Comparison of ENCODE assay signal across 11 cellular contexts in the genomic region with DNA sequence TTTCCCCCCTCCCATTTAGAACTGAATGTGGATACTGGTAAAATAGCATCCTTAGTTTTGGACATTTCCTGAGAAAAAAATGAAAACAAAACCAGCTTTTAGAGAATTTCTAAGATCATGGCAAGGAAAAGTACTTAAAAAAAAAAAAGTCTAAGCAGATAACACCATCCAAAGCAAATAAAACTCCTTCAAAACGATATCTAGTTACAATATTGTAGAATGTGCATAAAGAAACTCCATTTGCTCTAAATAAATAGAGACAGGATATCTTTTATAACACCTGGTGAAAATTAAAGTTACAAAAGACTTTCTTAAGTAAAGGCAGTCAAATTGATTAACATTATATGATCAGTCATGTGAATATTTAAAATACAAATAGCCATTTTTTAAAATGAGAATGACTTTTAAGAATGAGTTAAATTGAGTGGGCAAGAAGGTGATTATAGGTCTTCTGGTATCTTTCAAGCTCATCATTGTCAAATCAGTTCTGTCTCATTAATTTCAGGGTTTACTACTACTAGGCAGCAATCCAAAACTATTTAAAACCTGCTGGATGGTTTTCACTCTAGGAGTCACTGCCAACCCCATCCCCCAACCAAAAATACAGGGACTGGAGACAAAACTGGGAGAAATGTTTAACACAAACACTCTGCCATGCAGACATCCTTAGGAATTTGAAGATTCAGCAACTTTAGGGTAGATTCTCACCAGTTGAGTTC.
DNase-seq lines count a peak whose midpoint lies in the region; ATAC-seq and TF ChIP-seq lines count a peak whose summit lies in the region.
"Had no signal": no experiment of that assay in that cellular context is flagged by ENCODE, and none has a peak within 500 bp of the region (broad histone marks: within the 10 kb centered on the region; RNA-seq: fewer than 3 reads in every experiment).

No MANE protein-coding gene starts in this region.

- intact Hi-C loops in activated T-helper 1 cell treated with anti-CD3 and anti-CD28 coated beads, Interleukin-12 subunit alpha, Interleukin-12 subunit beta, Interleukin-2, Interleukin-4 antibody, amounts not matched to agents 30 ng/mL and 10 ng/mL and 1 ng/mL, durations not matched to agents 14 hours and 24 hours and 36 hours (cut with micrococcal nuclease), result loop anchor here (5.0 kb wide), 1 partner anchor 221 kb away; no protein-coding TSS in a partner anchor
- intact Hi-C loops in right lobe of liver (cut with DNase I), result no loop called here

- H3K4me1 Mint-ChIP-seq in activated T-helper 1 cell treated with anti-CD3 and anti-CD28 coated beads, Interleukin-12 subunit alpha, Interleukin-12 subunit beta, Interleukin-2, Interleukin-4 antibody, amounts not matched to agents 30 ng/mL and 10 ng/mL and 1 ng/mL, durations not matched to agents 14 hours and 24 hours and 36 hours (ENCODE audit: low read depth), result peaks cover 15% of the 10 kb centered on the region
- H3K4me1 Mint-ChIP-seq in nephron, result peaks cover 34% of the 10 kb centered on the region
- peaks cover 29% of the 10 kb centered on the region for H3K4me1 Mint-ChIP-seq in nephron progenitor cell

- no peak overlapping the region for H3K4me3 Mint-ChIP-seq in activated T-helper 1 cell treated with anti-CD3 and anti-CD28 coated beads, Interleukin-12 subunit alpha, Interleukin-12 subunit beta, Interleukin-2, Interleukin-4 antibody, amounts not matched to agents 30 ng/mL and 10 ng/mL and 1 ng/mL, durations not matched to agents 14 hours and 24 hours and 36 hours
- H3K4me3 Mint-ChIP-seq in nephron, result no peak overlapping the region
- H3K4me3 Mint-ChIP-seq in nephron progenitor cell, result no peak overlapping the region
- H3K4me3 Mint-ChIP-seq: central memory CD8-positive, alpha-beta T cell had no signal

- H3K36me3 Mint-ChIP-seq in activated T-helper 1 cell treated with anti-CD3 and anti-CD28 coated beads, Interleukin-12 subunit alpha, Interleukin-12 subunit beta, Interleukin-2, Interleukin-4 antibody, amounts not matched to agents 30 ng/mL and 10 ng/mL and 1 ng/mL, durations not matched to agents 14 hours and 24 hours and 36 hours (ENCODE audit: low read depth), result no peaks in the 10 kb centered on the region
- H3K36me3 Mint-ChIP-seq in nephron (ENCODE audit: low read depth) (peaks cover 4% of the 10 kb centered on the region), nephron progenitor cell (ENCODE audit: low read depth) (peaks cover 30% of the 10 kb centered on the region)

- no peak for TF ChIP-seq CTCF in nephron (IDR thresholded peaks at IDR 0.05; ENCODE audit: unreplicated experiment in 3 of 3)
- TF ChIP-seq CTCF in right lobe of liver (IDR thresholded peaks at IDR 0.05), result no peak
- TF ChIP-seq CTCF in nephron progenitor cell (IDR thresholded peaks at IDR 0.05), result no peak

- ATAC-seq in right lobe of liver (no peak), GM21825 (IDR thresholded peaks at IDR 0.05; ENCODE audit: unreplicated experiment) (no peak)

- H3K27me3 ChIP-seq in right lobe of liver, result no peaks in the 10 kb centered on the region

- H3K4me1 ChIP-seq in right lobe of liver, result peaks cover 0 to 4% (median 0%) of the 10 kb centered on the region in 4 donors

- peak; percentile 28 for DNase-seq in DMS 273 treated with DMSO at 0.1 percent for 48 hours (lab: John Stamatoyannopoulos, UW)
- peak; percentile 24 for DNase-seq in NCI-H1092 (lab: John Stamatoyannopoulos, UW)
- DNase-seq in activated T-helper 1 cell treated with anti-CD3 and anti-CD28 coated beads, Interleukin-12 subunit alpha, Interleukin-12 subunit beta, Interleukin-2, Interleukin-4 antibody, amounts not matched to agents 30 ng/mL and 10 ng/mL and 1 ng/mL, durations not matched to agents 14 hours and 24 hours and 36 hours (ENCODE audit: low spot score), result no peak
- DNase-seq in right lobe of liver, result no peak
- DNase-seq in nephron progenitor cell, result no peak
- no peak for DNase-seq in ecto neural progenitor cell (ENCODE audit: low spot score)
- DNase-seq: activated CD4-positive, CD25-positive, alpha-beta regulatory T cell; NCI-H1048 had no signal

- H3K9me3 Mint-ChIP-seq in activated T-helper 1 cell treated with anti-CD3 and anti-CD28 coated beads, Interleukin-12 subunit alpha, Interleukin-12 subunit beta, Interleukin-2, Interleukin-4 antibody, amounts not matched to agents 30 ng/mL and 10 ng/mL and 1 ng/mL, durations not matched to agents 14 hours and 24 hours and 36 hours, result no peaks in the 10 kb centered on the region
- H3K9me3 Mint-ChIP-seq in nephron, result no peaks in the 10 kb centered on the region
- peaks cover 4% of the 10 kb centered on the region for H3K9me3 Mint-ChIP-seq in nephron progenitor cell
- H3K9me3 Mint-ChIP-seq: central memory CD8-positive, alpha-beta T cell had no signal

- H3K9me3 ChIP-seq in right lobe of liver, result no peaks in the 10 kb centered on the region

- no peak overlapping the region for H3K27ac ChIP-seq in right lobe of liver

- no peaks in the 10 kb centered on the region for H3K27me3 Mint-ChIP-seq in activated T-helper 1 cell treated with anti-CD3 and anti-CD28 coated beads, Interleukin-12 subunit alpha, Interleukin-12 subunit beta, Interleukin-2, Interleukin-4 antibody, amounts not matched to agents 30 ng/mL and 10 ng/mL and 1 ng/mL, durations not matched to agents 14 hours and 24 hours and 36 hours (ENCODE audit: insufficient read depth)
- no peaks in the 10 kb centered on the region for H3K27me3 Mint-ChIP-seq in nephron (ENCODE audit: low read depth)
- no peaks in the 10 kb centered on the region for H3K27me3 Mint-ChIP-seq in nephron progenitor cell (ENCODE audit: low read depth, poor library complexity)
- H3K27me3 Mint-ChIP-seq: central memory CD8-positive, alpha-beta T cell had no signal

- no peak overlapping the region for H3K4me3 ChIP-seq in right lobe of liver

- no peak for TF ChIP-seq POLR2A in right lobe of liver (IDR thresholded peaks at IDR 0.05)

- 63% methylated on average over 1 of the region's 1 CpG for WGBS in right lobe of liver (ENCODE audit: insufficient coverage, low coverage, low lambda C conversion rate, missing lambda C conversion rate)

- H3K27ac Mint-ChIP-seq in activated T-helper 1 cell treated with anti-CD3 and anti-CD28 coated beads, Interleukin-12 subunit alpha, Interleukin-12 subunit beta, Interleukin-2, Interleukin-4 antibody, amounts not matched to agents 30 ng/mL and 10 ng/mL and 1 ng/mL, durations not matched to agents 14 hours and 24 hours and 36 hours, result peak overlapping the region; percentile 62
- peak overlapping the region; percentile 84 to 93 (median 92) for H3K27ac Mint-ChIP-seq in nephron
- H3K27ac Mint-ChIP-seq in nephron progenitor cell, result no peak overlapping the region

- H3K36me3 ChIP-seq in right lobe of liver, result no peaks in the 10 kb centered on the region

Comparison
In these comparisons a context has a peak if more than half of its experiments do, and no peak if none do; other contexts are left out.
1. DNase-seq: peak in DMS 273 treated with DMSO at 0.1 percent for 48 hours (single experiment) and NCI-H1092 (single experiment); none in activated T-helper 1 cell treated with anti-CD3 and anti-CD28 coated beads, Interleukin-12 subunit alpha, Interleukin-12 subunit beta, Interleukin-2, Interleukin-4 antibody, amounts not matched to agents 30 ng/mL and 10 ng/mL and 1 ng/mL, durations not matched to agents 14 hours and 24 hours and 36 hours (single experiment), right lobe of liver (0 of 3), nephron progenitor cell (single experiment) and ecto neural progenitor cell (single experiment).